Comparison of ENCODE assay signal across 1 cellular context in genomic region chr3:21542656-21543379, GRCh38.
TF ChIP-seq lines count a peak whose summit lies in the region.

No MANE protein-coding gene starts in this region.

TF ChIP-seq in K562, 482 proteins besides CTCF, POLR2A, EP300 and RAD21 (continued from another document):
- no peak for TF ChIP-seq RREB1 (CRISPR knock-in tag; IDR thresholded peaks at IDR 0.05)
- TF ChIP-seq GTF2B (IDR thresholded peaks at IDR 0.05; ENCODE audit: extremely low read depth, insufficient read length), result no peak
- no peak for TF ChIP-seq RCOR1 (IDR thresholded peaks at IDR 0.05; ENCODE audit: borderline replicate concordance in 1 of 2, low read depth in 2 of 2, low read length in 2 of 2)
- TF ChIP-seq ETS2 (tag; IDR thresholded peaks at IDR 0.05; ENCODE audit: borderline replicate concordance, poor library complexity, severe bottlenecking), result no peak
- no peak for TF ChIP-seq SMARCB1 (IDR thresholded peaks at IDR 0.05; ENCODE audit: insufficient read length, low read depth)
- no peak for TF ChIP-seq CGGBP1 (CRISPR knock-in tag; IDR thresholded peaks at IDR 0.05)
- no peak for TF ChIP-seq ZNF3 (CRISPR knock-in tag; IDR thresholded peaks at IDR 0.05)
- peak; percentile 43; the same call in 1 of the 2 replicates for TF ChIP-seq EP400 (IDR thresholded peaks at IDR 0.05)
- TF ChIP-seq HES1 (IDR thresholded peaks at IDR 0.05; ENCODE audit: low read depth), result no peak
- no peak for TF ChIP-seq NUFIP1 (IDR thresholded peaks at IDR 0.05; ENCODE audit: partially characterized antibody)
- no peak for TF ChIP-seq PHF20 (IDR thresholded peaks at IDR 0.05; ENCODE audit: partially characterized antibody)
- TF ChIP-seq LARP7 (IDR thresholded peaks at IDR 0.05), result no peak
- TF ChIP-seq BACH1 (tag; IDR thresholded peaks at IDR 0.05), result no peak
- TF ChIP-seq USF2 (CRISPR knock-in tag; IDR thresholded peaks at IDR 0.05), result 0 out of 2 replicates have a peak, but pooled peaks have one; percentile 39
- no peak for TF ChIP-seq DLX4 (CRISPR knock-in tag; IDR thresholded peaks at IDR 0.05)
- TF ChIP-seq NR2C2 (CRISPR knock-in tag; IDR thresholded peaks at IDR 0.05), result no peak
- peak; percentile 81 for TF ChIP-seq NR2C2 (tag; IDR thresholded peaks at IDR 0.05)
- no peak for TF ChIP-seq POLR2AphosphoS2 (IDR thresholded peaks at IDR 0.05; ENCODE audit: low read length)
- no peak for TF ChIP-seq GATAD2B (IDR thresholded peaks at IDR 0.05; ENCODE audit: borderline replicate concordance)
- TF ChIP-seq ARID4B (CRISPR knock-in tag; IDR thresholded peaks at IDR 0.05), result 0 out of 2 replicates have a peak, but pooled peaks have one; percentile 23
- peak; percentile 12; the same call in 1 of the 2 replicates for TF ChIP-seq POLR2H (tag; IDR thresholded peaks at IDR 0.05; ENCODE audit: low read depth)
- TF ChIP-seq ZEB2 (IDR thresholded peaks at IDR 0.05), result no peak
- no peak for TF ChIP-seq ZBTB43 (CRISPR knock-in tag; IDR thresholded peaks at IDR 0.05)
- no peak for TF ChIP-seq KLF10 (CRISPR knock-in tag; IDR thresholded peaks at IDR 0.05)
- no peak for TF ChIP-seq HINFP (tag; conservative IDR thresholded peaks at IDR 0.05; ENCODE audit: low read depth)
- no peak for TF ChIP-seq MCM3 (IDR thresholded peaks at IDR 0.05)
- TF ChIP-seq ZNF311 (CRISPR knock-in tag; IDR thresholded peaks at IDR 0.05), result no peak
- no peak for TF ChIP-seq ZNF586 (CRISPR knock-in tag; conservative IDR thresholded peaks at IDR 0.05)
- TF ChIP-seq NFYB (IDR thresholded peaks at IDR 0.05; ENCODE audit: extremely low read depth, insufficient read length), result no peak
- peak; percentile 21 for TF ChIP-seq TAF1 (IDR thresholded peaks at IDR 0.05; ENCODE audit: control insufficient read depth, extremely low read depth, insufficient read depth, low read length, severe bottlenecking)
- no peak for TF ChIP-seq ZNF695 (CRISPR knock-in tag; IDR thresholded peaks at IDR 0.05)
- no peak for TF ChIP-seq CBX2 (IDR thresholded peaks at IDR 0.05; ENCODE audit: insufficient read depth, low read length, poor library complexity, severe bottlenecking)
